Comparison of ENCODE assay signal across 1 cellular context in the genomic region with DNA sequence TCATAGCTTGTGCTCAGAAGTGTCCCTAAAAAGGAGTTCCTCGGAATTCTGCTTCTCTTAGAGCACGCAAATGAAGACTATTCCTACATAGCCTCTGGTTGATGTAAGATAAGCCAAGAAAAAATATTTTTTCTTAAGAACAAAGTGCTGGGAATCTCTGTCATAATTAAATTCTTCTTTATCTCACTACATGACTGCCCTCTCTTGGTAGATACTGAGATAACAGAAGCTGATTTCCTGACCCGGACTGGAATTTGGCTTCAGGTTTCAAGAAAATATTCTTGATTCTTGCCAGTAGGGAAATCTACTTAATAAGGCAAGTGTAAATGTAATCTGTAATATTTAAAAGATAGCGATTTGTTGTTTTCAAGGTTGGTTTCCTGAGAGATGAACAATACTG.
TF ChIP-seq lines count a peak whose summit lies in the region.

No MANE protein-coding gene starts in this region.

TF ChIP-seq in WTC11, 78 proteins besides CTCF, POLR2A, EP300 and RAD21 (continued from another document):
- TF ChIP-seq, protein P1, sequence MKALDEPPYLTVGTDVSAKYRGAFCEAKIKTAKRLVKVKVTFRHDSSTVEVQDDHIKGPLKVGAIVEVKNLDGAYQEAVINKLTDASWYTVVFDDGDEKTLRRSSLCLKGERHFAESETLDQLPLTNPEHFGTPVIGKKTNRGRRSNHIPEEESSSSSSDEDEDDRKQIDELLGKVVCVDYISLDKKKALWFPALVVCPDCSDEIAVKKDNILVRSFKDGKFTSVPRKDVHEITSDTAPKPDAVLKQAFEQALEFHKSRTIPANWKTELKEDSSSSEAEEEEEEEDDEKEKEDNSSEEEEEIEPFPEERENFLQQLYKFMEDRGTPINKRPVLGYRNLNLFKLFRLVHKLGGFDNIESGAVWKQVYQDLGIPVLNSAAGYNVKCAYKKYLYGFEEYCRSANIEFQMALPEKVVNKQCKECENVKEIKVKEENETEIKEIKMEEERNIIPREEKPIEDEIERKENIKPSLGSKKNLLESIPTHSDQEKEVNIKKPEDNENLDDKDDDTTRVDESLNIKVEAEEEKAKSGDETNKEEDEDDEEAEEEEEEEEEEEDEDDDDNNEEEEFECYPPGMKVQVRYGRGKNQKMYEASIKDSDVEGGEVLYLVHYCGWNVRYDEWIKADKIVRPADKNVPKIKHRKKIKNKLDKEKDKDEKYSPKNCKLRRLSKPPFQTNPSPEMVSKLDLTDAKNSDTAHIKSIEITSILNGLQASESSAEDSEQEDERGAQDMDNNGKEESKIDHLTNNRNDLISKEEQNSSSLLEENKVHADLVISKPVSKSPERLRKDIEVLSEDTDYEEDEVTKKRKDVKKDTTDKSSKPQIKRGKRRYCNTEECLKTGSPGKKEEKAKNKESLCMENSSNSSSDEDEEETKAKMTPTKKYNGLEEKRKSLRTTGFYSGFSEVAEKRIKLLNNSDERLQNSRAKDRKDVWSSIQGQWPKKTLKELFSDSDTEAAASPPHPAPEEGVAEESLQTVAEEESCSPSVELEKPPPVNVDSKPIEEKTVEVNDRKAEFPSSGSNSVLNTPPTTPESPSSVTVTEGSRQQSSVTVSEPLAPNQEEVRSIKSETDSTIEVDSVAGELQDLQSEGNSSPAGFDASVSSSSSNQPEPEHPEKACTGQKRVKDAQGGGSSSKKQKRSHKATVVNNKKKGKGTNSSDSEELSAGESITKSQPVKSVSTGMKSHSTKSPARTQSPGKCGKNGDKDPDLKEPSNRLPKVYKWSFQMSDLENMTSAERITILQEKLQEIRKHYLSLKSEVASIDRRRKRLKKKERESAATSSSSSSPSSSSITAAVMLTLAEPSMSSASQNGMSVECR (CRISPR knock-in tag; IDR thresholded peaks at IDR 0.05; ENCODE audit: borderline replicate concordance) = no peak
- TF ChIP-seq NR1H2 (CRISPR knock-in tag; IDR thresholded peaks at IDR 0.05) = no peak
